1 cellular context compared by ENCODE assay signal in genomic region chr16:1361685-1362360, GRCh38.
A peak's percentile ranks its signal among the peaks of the same experiment; 100 is the strongest.
TF ChIP-seq lines count a peak whose summit lies in the region.

No MANE protein-coding gene starts in this region.

TF ChIP-seq in K562, 482 proteins besides CTCF, POLR2A, EP300 and RAD21:
- no peak for TF ChIP-seq ZNF583 (CRISPR knock-in tag; IDR thresholded peaks at IDR 0.05)
- TF ChIP-seq ZNF347 (CRISPR knock-in tag; IDR thresholded peaks at IDR 0.05; ENCODE audit: low read depth), result no peak
- TF ChIP-seq CBX2 (IDR thresholded peaks at IDR 0.05; ENCODE audit: insufficient read depth, low read length, poor library complexity, severe bottlenecking), result no peak
- TF ChIP-seq, protein P1, sequence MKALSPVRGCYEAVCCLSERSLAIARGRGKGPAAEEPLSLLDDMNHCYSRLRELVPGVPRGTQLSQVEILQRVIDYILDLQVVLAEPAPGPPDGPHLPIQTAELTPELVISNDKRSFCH (CRISPR knock-in tag; IDR thresholded peaks at IDR 0.05), result no peak
- TF ChIP-seq, protein P1 (tag; IDR thresholded peaks at IDR 0.05), result no peak
- TF ChIP-seq CEBPG (CRISPR knock-in tag; IDR thresholded peaks at IDR 0.05), result no peak
- TF ChIP-seq CEBPG (tag; conservative IDR thresholded peaks at IDR 0.05 in 1 of 2, IDR thresholded peaks at IDR 0.05 in 1 of 2), result no peak
- TF ChIP-seq CBX5 (IDR thresholded peaks at IDR 0.05; ENCODE audit: borderline replicate concordance, low read depth), result no peak
- 0 out of 2 replicates have a peak, but pooled peaks have one; percentile 12 for TF ChIP-seq RBM14 (IDR thresholded peaks at IDR 0.05; ENCODE audit: borderline replicate concordance, insufficient read depth, low read depth, low read length)
- TF ChIP-seq, protein P2, sequence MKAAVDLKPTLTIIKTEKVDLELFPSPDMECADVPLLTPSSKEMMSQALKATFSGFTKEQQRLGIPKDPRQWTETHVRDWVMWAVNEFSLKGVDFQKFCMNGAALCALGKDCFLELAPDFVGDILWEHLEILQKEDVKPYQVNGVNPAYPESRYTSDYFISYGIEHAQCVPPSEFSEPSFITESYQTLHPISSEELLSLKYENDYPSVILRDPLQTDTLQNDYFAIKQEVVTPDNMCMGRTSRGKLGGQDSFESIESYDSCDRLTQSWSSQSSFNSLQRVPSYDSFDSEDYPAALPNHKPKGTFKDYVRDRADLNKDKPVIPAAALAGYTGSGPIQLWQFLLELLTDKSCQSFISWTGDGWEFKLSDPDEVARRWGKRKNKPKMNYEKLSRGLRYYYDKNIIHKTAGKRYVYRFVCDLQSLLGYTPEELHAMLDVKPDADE (conservative IDR thresholded peaks at IDR 0.05; ENCODE audit: control insufficient read depth, low read depth, low read length), result no peak
- no peak for TF ChIP-seq ERF (CRISPR knock-in tag; IDR thresholded peaks at IDR 0.05)
- TF ChIP-seq, protein P3, sequence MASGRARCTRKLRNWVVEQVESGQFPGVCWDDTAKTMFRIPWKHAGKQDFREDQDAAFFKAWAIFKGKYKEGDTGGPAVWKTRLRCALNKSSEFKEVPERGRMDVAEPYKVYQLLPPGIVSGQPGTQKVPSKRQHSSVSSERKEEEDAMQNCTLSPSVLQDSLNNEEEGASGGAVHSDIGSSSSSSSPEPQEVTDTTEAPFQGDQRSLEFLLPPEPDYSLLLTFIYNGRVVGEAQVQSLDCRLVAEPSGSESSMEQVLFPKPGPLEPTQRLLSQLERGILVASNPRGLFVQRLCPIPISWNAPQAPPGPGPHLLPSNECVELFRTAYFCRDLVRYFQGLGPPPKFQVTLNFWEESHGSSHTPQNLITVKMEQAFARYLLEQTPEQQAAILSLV (tag; IDR thresholded peaks at IDR 0.05), result no peak
- TF ChIP-seq ETV6 (IDR thresholded peaks at IDR 0.05; ENCODE audit: borderline replicate concordance in 1 of 2, low read depth in 2 of 2, low read length in 1 of 2), result no peak
- TF ChIP-seq ETV6 (CRISPR knock-in tag; IDR thresholded peaks at IDR 0.05; ENCODE audit: borderline replicate concordance), result no peak
- TF ChIP-seq PPARD (CRISPR knock-in tag; IDR thresholded peaks at IDR 0.05), result no peak
- TF ChIP-seq FIP1L1 (IDR thresholded peaks at IDR 0.05; ENCODE audit: low read depth, low read length, poor library complexity, severe bottlenecking), result peak; percentile 33
- TF ChIP-seq, protein P4, sequence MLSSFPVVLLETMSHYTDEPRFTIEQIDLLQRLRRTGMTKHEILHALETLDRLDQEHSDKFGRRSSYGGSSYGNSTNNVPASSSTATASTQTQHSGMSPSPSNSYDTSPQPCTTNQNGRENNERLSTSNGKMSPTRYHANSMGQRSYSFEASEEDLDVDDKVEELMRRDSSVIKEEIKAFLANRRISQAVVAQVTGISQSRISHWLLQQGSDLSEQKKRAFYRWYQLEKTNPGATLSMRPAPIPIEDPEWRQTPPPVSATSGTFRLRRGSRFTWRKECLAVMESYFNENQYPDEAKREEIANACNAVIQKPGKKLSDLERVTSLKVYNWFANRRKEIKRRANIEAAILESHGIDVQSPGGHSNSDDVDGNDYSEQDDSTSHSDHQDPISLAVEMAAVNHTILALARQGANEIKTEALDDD (IDR thresholded peaks at IDR 0.05), result no peak
- TF ChIP-seq, protein P5, sequence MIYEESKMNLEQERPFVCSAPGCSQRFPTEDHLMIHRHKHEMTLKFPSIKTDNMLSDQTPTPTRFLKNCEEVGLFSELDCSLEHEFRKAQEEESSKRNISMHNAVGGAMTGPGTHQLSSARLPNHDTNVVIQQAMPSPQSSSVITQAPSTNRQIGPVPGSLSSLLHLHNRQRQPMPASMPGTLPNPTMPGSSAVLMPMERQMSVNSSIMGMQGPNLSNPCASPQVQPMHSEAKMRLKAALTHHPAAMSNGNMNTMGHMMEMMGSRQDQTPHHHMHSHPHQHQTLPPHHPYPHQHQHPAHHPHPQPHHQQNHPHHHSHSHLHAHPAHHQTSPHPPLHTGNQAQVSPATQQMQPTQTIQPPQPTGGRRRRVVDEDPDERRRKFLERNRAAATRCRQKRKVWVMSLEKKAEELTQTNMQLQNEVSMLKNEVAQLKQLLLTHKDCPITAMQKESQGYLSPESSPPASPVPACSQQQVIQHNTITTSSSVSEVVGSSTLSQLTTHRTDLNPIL (CRISPR knock-in tag; IDR thresholded peaks at IDR 0.05), result no peak
- no peak for TF ChIP-seq PHF21A (IDR thresholded peaks at IDR 0.05; ENCODE audit: borderline replicate concordance, low read depth)
- TF ChIP-seq ZEB2 (IDR thresholded peaks at IDR 0.05), result no peak
- peak; percentile 75 for TF ChIP-seq RBM22 (IDR thresholded peaks at IDR 0.05; ENCODE audit: low read depth, low read length, poor library complexity, severe bottlenecking)
- no peak for TF ChIP-seq ARID2 (IDR thresholded peaks at IDR 0.05)
- TF ChIP-seq COPS2 (conservative IDR thresholded peaks at IDR 0.05), result no peak
- peak; percentile 49 for TF ChIP-seq POLR2G (IDR thresholded peaks at IDR 0.05; ENCODE audit: low read depth, low read length)
- TF ChIP-seq MXI1 (IDR thresholded peaks at IDR 0.05; ENCODE audit: low read depth, low read length), result no peak
- TF ChIP-seq HMG20A (CRISPR knock-in tag; conservative IDR thresholded peaks at IDR 0.05), result no peak
- TF ChIP-seq RBFOX2 (IDR thresholded peaks at IDR 0.05; ENCODE audit: low read depth, low read length), result peak; percentile 38; the same call in 1 of the 2 replicates
- TF ChIP-seq PURB (CRISPR knock-in tag; IDR thresholded peaks at IDR 0.05; ENCODE audit: low read depth), result no peak
- TF ChIP-seq HSF4 (CRISPR knock-in tag; IDR thresholded peaks at IDR 0.05; ENCODE audit: borderline replicate concordance), result no peak
- no peak for TF ChIP-seq NFATC3 (IDR thresholded peaks at IDR 0.05)
- no peak for TF ChIP-seq HMG20B (CRISPR knock-in tag; IDR thresholded peaks at IDR 0.05)
- no peak for TF ChIP-seq SAFB2 (IDR thresholded peaks at IDR 0.05; ENCODE audit: borderline replicate concordance, low read depth, low read length, severe bottlenecking)
- no peak for TF ChIP-seq TCF3 (CRISPR knock-in tag; IDR thresholded peaks at IDR 0.05)
- TF ChIP-seq RHOXF2B (CRISPR knock-in tag; conservative IDR thresholded peaks at IDR 0.05), result no peak
- TF ChIP-seq RCOR1 (IDR thresholded peaks at IDR 0.05; ENCODE audit: borderline replicate concordance in 1 of 2, low read depth in 2 of 2, low read length in 2 of 2), result no peak
- no peak for TF ChIP-seq MED1 (CRISPR knock-in tag; IDR thresholded peaks at IDR 0.05; ENCODE audit: borderline replicate concordance)
- TF ChIP-seq SMARCA5 (IDR thresholded peaks at IDR 0.05), result no peak
- TF ChIP-seq ZNF384 (IDR thresholded peaks at IDR 0.05; ENCODE audit: low read depth, low read length), result no peak
- no peak for TF ChIP-seq PKNOX1 (IDR thresholded peaks at IDR 0.05)
- TF ChIP-seq SMAD4 (CRISPR knock-in tag; conservative IDR thresholded peaks at IDR 0.05), result no peak
- no peak for TF ChIP-seq SPI1 (IDR thresholded peaks at IDR 0.05; ENCODE audit: borderline replicate concordance, low read depth, low read length)
- TF ChIP-seq HMGN3 (IDR thresholded peaks at IDR 0.05; ENCODE audit: borderline replicate concordance, extremely low read depth, insufficient read length, low read depth, low read length), result peak; percentile 9
- TF ChIP-seq ZNF197 (CRISPR knock-in tag; IDR thresholded peaks at IDR 0.05; ENCODE audit: low read depth), result no peak
- TF ChIP-seq ZNF79 (CRISPR knock-in tag; IDR thresholded peaks at IDR 0.05; ENCODE audit: low read depth), result no peak
- TF ChIP-seq NFXL1 (CRISPR knock-in tag; IDR thresholded peaks at IDR 0.05), result no peak
- TF ChIP-seq, protein P6, sequence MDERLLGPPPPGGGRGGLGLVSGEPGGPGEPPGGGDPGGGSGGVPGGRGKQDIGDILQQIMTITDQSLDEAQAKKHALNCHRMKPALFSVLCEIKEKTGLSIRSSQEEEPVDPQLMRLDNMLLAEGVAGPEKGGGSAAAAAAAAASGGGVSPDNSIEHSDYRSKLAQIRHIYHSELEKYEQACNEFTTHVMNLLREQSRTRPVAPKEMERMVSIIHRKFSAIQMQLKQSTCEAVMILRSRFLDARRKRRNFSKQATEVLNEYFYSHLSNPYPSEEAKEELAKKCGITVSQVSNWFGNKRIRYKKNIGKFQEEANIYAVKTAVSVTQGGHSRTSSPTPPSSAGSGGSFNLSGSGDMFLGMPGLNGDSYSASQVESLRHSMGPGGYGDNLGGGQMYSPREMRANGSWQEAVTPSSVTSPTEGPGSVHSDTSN (CRISPR knock-in tag; IDR thresholded peaks at IDR 0.05; ENCODE audit: low read depth), result no peak
- TF ChIP-seq, protein P6 (tag; conservative IDR thresholded peaks at IDR 0.05; ENCODE audit: low read depth), result no peak
- no peak for TF ChIP-seq GATAD2A (IDR thresholded peaks at IDR 0.05)
- no peak for TF ChIP-seq SMARCC2 (IDR thresholded peaks at IDR 0.05; ENCODE audit: low read depth)
- TF ChIP-seq THAP12 (CRISPR knock-in tag; IDR thresholded peaks at IDR 0.05), result no peak
